32 cellular contexts compared by ENCODE assay signal in genomic region chr10:69751216-69751615, GRCh38. TPM values are rescaled to one million over a fixed set of nuclear protein-coding genes. Genes with fewer than 3 reads are reported as not detected.
"Had no signal": no experiment of that assay in that cellular context is flagged by ENCODE, and none has a peak within 500 bp of the region (broad histone marks: within the 10 kb centered on the region; RNA-seq: fewer than 3 reads in every experiment).

No MANE protein-coding gene starts in this region.

- H3K36me3 Mint-ChIP-seq: activated CD4-positive, alpha-beta memory T cell treated with anti-CD3 and anti-CD28 coated beads for 36 hours; activated CD8-positive, alpha-beta memory T cell treated with anti-CD3 and anti-CD28 coated beads, Interleukin-2, amount 10 ng/mL, durations not matched to agents 7 days and 5 days; activated naive CD4-positive, alpha-beta T cell treated with anti-CD3 and anti-CD28 coated beads, Interleukin-2, amount 50 U/mL, for 24 hours; activated naive CD8-positive, alpha-beta T cell treated with anti-CD3 and anti-CD28 coated beads for 36 hours had no signal

- H3K9me3 Mint-ChIP-seq: activated CD4-positive, alpha-beta memory T cell treated with anti-CD3 and anti-CD28 coated beads for 36 hours; activated CD4-positive, alpha-beta T cell treated with anti-CD3 and anti-CD28 coated beads, Interleukin-2, amount 10 ng/mL, durations not matched to agents 24 days and 14 days; activated naive CD4-positive, alpha-beta T cell treated with anti-CD3 and anti-CD28 coated beads for 36 hours; activated naive CD4-positive, alpha-beta T cell treated with anti-CD3 and anti-CD28 coated beads, Interleukin-2, amount 50 U/mL, for 24 hours; activated naive CD8-positive, alpha-beta T cell treated with anti-CD3 and anti-CD28 coated beads for 36 hours; activated naive CD8-positive, alpha-beta T cell treated with anti-CD3 and anti-CD28 coated beads, Interleukin-2, amount 50 U/mL, for 24 hours; activated T-helper 1 cell treated with anti-CD3 and anti-CD28 coated beads, Interleukin-12 subunit alpha, Interleukin-12 subunit beta, Interleukin-2, Interleukin-4 antibody, amounts not matched to agents 30 ng/mL and 10 ng/mL and 1 ng/mL, durations not matched to agents 14 hours and 24 hours and 36 hours; activated T-helper 2 cell treated with anti-CD3 and anti-CD28 coated beads, Interferon-gamma antibody, Interleukin-2, Interleukin-4, amounts not matched to agents 10 μg/mL and 5 μg/mL and 100 μg/mL, durations not matched to agents 14 hours and 24 hours and 36 hours; effector memory CD8-positive, alpha-beta T cell had no signal

- H3K27me3 Mint-ChIP-seq: activated naive CD4-positive, alpha-beta T cell treated with anti-CD3 and anti-CD28 coated beads, Interleukin-2, amount 50 U/mL, for 24 hours had no signal

- H3K4me1 Mint-ChIP-seq: activated CD4-positive, alpha-beta T cell treated with anti-CD3 and anti-CD28 coated beads, Interleukin-2, amount 10 ng/mL, durations not matched to agents 24 days and 14 days; activated CD8-positive, alpha-beta memory T cell treated with anti-CD3 and anti-CD28 coated beads, Interleukin-2, amount 10 ng/mL, durations not matched to agents 7 days and 5 days; activated naive CD4-positive, alpha-beta T cell treated with anti-CD3 and anti-CD28 coated beads, Interleukin-2, amount 50 U/mL, for 24 hours had no signal

- H3K36me3 ChIP-seq: adrenal gland, esophagus muscularis mucosa, gastrocnemius medialis had no signal

- H3K4me3 Mint-ChIP-seq: activated CD4-positive, alpha-beta memory T cell treated with anti-CD3 and anti-CD28 coated beads for 36 hours; activated CD4-positive, alpha-beta T cell treated with anti-CD3 and anti-CD28 coated beads for 36 hours; activated CD4-positive, alpha-beta T cell treated with anti-CD3 and anti-CD28 coated beads, Interleukin-2, amount 10 ng/mL, durations not matched to agents 24 days and 14 days; activated CD8-positive, alpha-beta memory T cell treated with anti-CD3 and anti-CD28 coated beads, Interleukin-2, amount 10 ng/mL, durations not matched to agents 7 days and 5 days; activated CD8-positive, alpha-beta T cell treated with anti-CD3 and anti-CD28 coated beads, Interleukin-2, amount 10 ng/mL, durations not matched to agents 7 days and 5 days; activated naive CD4-positive, alpha-beta T cell treated with anti-CD3 and anti-CD28 coated beads for 36 hours; activated naive CD4-positive, alpha-beta T cell treated with anti-CD3 and anti-CD28 coated beads, Interleukin-2, amount 50 U/mL, for 24 hours; activated naive CD8-positive, alpha-beta T cell treated with anti-CD3 and anti-CD28 coated beads for 36 hours; activated naive CD8-positive, alpha-beta T cell treated with anti-CD3 and anti-CD28 coated beads, Interleukin-2, amount 50 U/mL, for 24 hours; activated T-helper 1 cell treated with anti-CD3 and anti-CD28 coated beads, Interleukin-12 subunit alpha, Interleukin-12 subunit beta, Interleukin-2, Interleukin-4 antibody, amounts not matched to agents 30 ng/mL and 10 ng/mL and 1 ng/mL, durations not matched to agents 14 hours and 24 hours and 36 hours; effector memory CD8-positive, alpha-beta T cell had no signal

- H3K27me3 ChIP-seq: adrenal gland, body of pancreas, gastrocnemius medialis had no signal

- ATAC-seq: activated CD4-positive, alpha-beta T cell treated with anti-CD3 and anti-CD28 coated beads for 36 hours; activated CD8-positive, alpha-beta memory T cell treated with anti-CD3 and anti-CD28 coated beads, Interleukin-2, amount 10 ng/mL, durations not matched to agents 7 days and 5 days; activated CD8-positive, alpha-beta T cell treated with anti-CD3 and anti-CD28 coated beads, Interleukin-2, amount 10 ng/mL, durations not matched to agents 7 days and 5 days; activated naive CD8-positive, alpha-beta T cell treated with anti-CD3 and anti-CD28 coated beads, Interleukin-2, amount 50 U/mL, for 24 hours; body of pancreas; effector memory CD8-positive, alpha-beta T cell; foreskin keratinocyte; gastrocnemius medialis had no signal

- H3K27ac Mint-ChIP-seq: activated CD4-positive, alpha-beta memory T cell treated with anti-CD3 and anti-CD28 coated beads for 36 hours; activated CD4-positive, alpha-beta T cell treated with anti-CD3 and anti-CD28 coated beads for 36 hours; activated CD4-positive, alpha-beta T cell treated with anti-CD3 and anti-CD28 coated beads, Interleukin-2, amount 10 ng/mL, durations not matched to agents 24 days and 14 days; activated CD8-positive, alpha-beta memory T cell treated with anti-CD3 and anti-CD28 coated beads, Interleukin-2, amount 10 ng/mL, durations not matched to agents 7 days and 5 days; activated CD8-positive, alpha-beta T cell treated with anti-CD3 and anti-CD28 coated beads, Interleukin-2, amount 10 ng/mL, durations not matched to agents 7 days and 5 days; activated naive CD4-positive, alpha-beta T cell treated with anti-CD3 and anti-CD28 coated beads for 36 hours; activated naive CD4-positive, alpha-beta T cell treated with anti-CD3 and anti-CD28 coated beads, Interleukin-2, amount 50 U/mL, for 24 hours; activated naive CD8-positive, alpha-beta T cell treated with anti-CD3 and anti-CD28 coated beads for 36 hours; activated naive CD8-positive, alpha-beta T cell treated with anti-CD3 and anti-CD28 coated beads, Interleukin-2, amount 50 U/mL, for 24 hours; activated T-helper 1 cell treated with anti-CD3 and anti-CD28 coated beads, Interleukin-12 subunit alpha, Interleukin-12 subunit beta, Interleukin-2, Interleukin-4 antibody, amounts not matched to agents 30 ng/mL and 10 ng/mL and 1 ng/mL, durations not matched to agents 14 hours and 24 hours and 36 hours; activated T-helper 2 cell treated with anti-CD3 and anti-CD28 coated beads, Interferon-gamma antibody, Interleukin-2, Interleukin-4, amounts not matched to agents 10 μg/mL and 5 μg/mL and 100 μg/mL, durations not matched to agents 14 hours and 24 hours and 36 hours; effector memory CD8-positive, alpha-beta T cell had no signal

- DNase-seq: activated CD4-positive, alpha-beta memory T cell treated with anti-CD3 and anti-CD28 coated beads for 36 hours; activated CD4-positive, alpha-beta T cell treated with anti-CD3 and anti-CD28 coated beads for 36 hours; activated CD4-positive, alpha-beta T cell treated with anti-CD3 and anti-CD28 coated beads, Interleukin-2, amount 10 ng/mL, durations not matched to agents 24 days and 14 days; activated CD4-positive, CD25-positive, alpha-beta regulatory T cell; activated CD4-positive, CD25-positive, alpha-beta regulatory T cell treated with anti-CD3 and anti-CD28 coated beads, Interleukin-2, amount 50 U/mL, for 72 hours; activated CD8-positive, alpha-beta memory T cell treated with anti-CD3 and anti-CD28 coated beads, Interleukin-2, amount 10 ng/mL, durations not matched to agents 7 days and 5 days; activated CD8-positive, alpha-beta memory T cell treated with anti-CD3 and anti-CD28 coated beads, Interleukin-2, amount 50 U/mL, for 4 hours; activated CD8-positive, alpha-beta T cell treated with anti-CD3 and anti-CD28 coated beads, Interleukin-2, amount 10 ng/mL, durations not matched to agents 7 days and 5 days; activated effector memory CD4-positive, alpha-beta T cell treated with anti-CD3 and anti-CD28 coated beads, Interleukin-2, amount 50 U/mL, for 16 hours; activated naive CD4-positive, alpha-beta T cell treated with anti-CD3 and anti-CD28 coated beads for 36 hours; activated naive CD8-positive, alpha-beta T cell treated with anti-CD3 and anti-CD28 coated beads for 36 hours; activated naive CD8-positive, alpha-beta T cell treated with anti-CD3 and anti-CD28 coated beads, Interleukin-2, amount 50 U/mL, for 24 hours; activated T-cell treated with anti-CD3 and anti-CD28 coated beads, Interleukin-2, amount 50 U/mL, for 1 hour; activated T-cell treated with anti-CD3 and anti-CD28 coated beads, Interleukin-2, amount 50 U/mL, for 48 hours; adrenal gland; amygdala; body of pancreas; cortex of kidney; dermis blood vessel endothelial cell; effector CD4-positive, alpha-beta T cell; effector memory CD8-positive, alpha-beta T cell; erythroblast; foreskin keratinocyte; gastrocnemius medialis; glutamatergic neuron; T-helper 2 cell had no signal

- H3K4me3 ChIP-seq: adrenal gland, body of pancreas, esophagus muscularis mucosa, gastrocnemius medialis had no signal

RNA-seq across cellular contexts. Expression of gene COL13A1, which starts 50.5 kb away (rescaled TPM):
- total RNA-seq: activated CD4-positive, alpha-beta memory T cell treated with anti-CD3 and anti-CD28 coated beads for 36 hours; activated CD4-positive, alpha-beta T cell treated with anti-CD3 and anti-CD28 coated beads for 36 hours; activated CD4-positive, alpha-beta T cell treated with anti-CD3 and anti-CD28 coated beads, Interleukin-2, amount 10 ng/mL, durations not matched to agents 24 days and 14 days; activated CD8-positive, alpha-beta memory T cell treated with anti-CD3 and anti-CD28 coated beads for 36 hours; activated CD8-positive, alpha-beta memory T cell treated with anti-CD3 and anti-CD28 coated beads, Interleukin-2, amount 10 ng/mL, durations not matched to agents 7 days and 5 days; activated CD8-positive, alpha-beta T cell treated with anti-CD3 and anti-CD28 coated beads, Interleukin-2, amount 10 ng/mL, durations not matched to agents 7 days and 5 days; activated naive CD4-positive, alpha-beta T cell treated with anti-CD3 and anti-CD28 coated beads for 36 hours; activated naive CD8-positive, alpha-beta T cell treated with anti-CD3 and anti-CD28 coated beads for 36 hours; activated T-helper 1 cell treated with anti-CD3 and anti-CD28 coated beads, Interleukin-12 subunit alpha, Interleukin-12 subunit beta, Interleukin-2, Interleukin-4 antibody, amounts not matched to agents 30 ng/mL and 10 ng/mL and 1 ng/mL, durations not matched to agents 14 hours and 24 hours and 36 hours; activated T-helper 2 cell treated with anti-CD3 and anti-CD28 coated beads, Interferon-gamma antibody, Interleukin-2, Interleukin-4, amounts not matched to agents 10 μg/mL and 5 μg/mL and 100 μg/mL, durations not matched to agents 14 hours and 24 hours and 36 hours; T-helper 1 cell treated with Interleukin-12 subunit alpha and Interleukin-12 subunit beta and Interleukin-4 antibody, amounts not matched to agents 30 ng/mL and 1 ng/mL, for 36 hours had no signal
